ENCODE assay signal across 1 cellular context in the genomic region with DNA sequence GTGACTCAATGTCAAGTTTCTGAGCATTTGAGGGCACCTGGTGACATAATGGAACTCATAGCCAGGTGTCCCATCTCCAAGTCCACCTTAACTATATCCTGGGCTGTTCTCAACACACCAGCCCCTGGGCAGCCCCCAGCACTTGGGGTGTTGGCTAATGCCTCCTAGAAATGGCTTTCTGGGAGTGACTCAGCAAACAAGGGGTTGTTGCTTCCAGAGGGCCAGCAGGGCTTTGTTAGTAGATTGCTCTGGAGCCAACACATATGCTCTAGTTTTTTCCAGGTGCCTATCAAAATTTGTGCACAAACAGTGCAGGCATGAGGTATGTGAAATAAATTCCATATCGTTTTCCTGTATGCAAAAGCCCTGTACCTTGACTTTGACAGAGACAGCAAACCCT.
TF ChIP-seq lines count a peak whose summit lies in the region.

No MANE protein-coding gene starts in this region.

TF ChIP-seq in SK-N-SH, 30 proteins besides CTCF, POLR2A, EP300 and RAD21 (continued from another document):
- no peak for TF ChIP-seq CHD2 (IDR thresholded peaks at IDR 0.05; ENCODE audit: low read length, partially characterized antibody)
- TF ChIP-seq MEF2A (IDR thresholded peaks at IDR 0.05; ENCODE audit: borderline replicate concordance, low read depth) = no peak
- no peak for TF ChIP-seq MXI1 (IDR thresholded peaks at IDR 0.05; ENCODE audit: low read depth, low read length)
- TF ChIP-seq NRF1 (IDR thresholded peaks at IDR 0.05; ENCODE audit: low read depth, low read length) = no peak
